In genomic region chr20:17966432-17967312, GRCh38 we compare ENCODE assay signal across 8 cellular contexts. TPM values are rescaled to one million over a fixed set of nuclear protein-coding genes. Genes with fewer than 3 reads are reported as not detected.
A peak's percentile ranks its signal among the peaks of the same experiment; 100 is the strongest.
DNase-seq lines count a peak whose midpoint lies in the region; ATAC-seq and TF ChIP-seq lines count a peak whose summit lies in the region.

No MANE protein-coding gene starts in this region.

- H3K4me3 ChIP-seq in iPS-18c (ENCODE audit: insufficient read depth, low read depth, low read length) (peak overlapping the region; percentile 73), stomach smooth muscle (ENCODE audit: low read length in 2 of 2) (peak overlapping the region; percentile 72 to 93)

- ATAC-seq in omental fat pad (ENCODE audit: low FRiP score), result no peak

- no peaks in the 10 kb centered on the region for H3K9me3 Mint-ChIP-seq in activated naive CD8-positive, alpha-beta T cell treated with anti-CD3 and anti-CD28 coated beads for 36 hours

- H3K27ac ChIP-seq in stomach smooth muscle (ENCODE audit: low read length), result no peak overlapping the region

- H3K4me1 ChIP-seq in stomach smooth muscle (ENCODE audit: control insufficient read depth, insufficient read depth, low read length), result peaks cover 18% of the 10 kb centered on the region

- peak overlapping the region; percentile 91 for H3K4me3 Mint-ChIP-seq in activated naive CD8-positive, alpha-beta T cell treated with anti-CD3 and anti-CD28 coated beads for 36 hours

- H3K27me3 ChIP-seq in stomach smooth muscle (ENCODE audit: control insufficient read depth in 1 of 2, insufficient read depth in 2 of 2, low read length in 2 of 2), result no peaks in the 10 kb centered on the region

- DNase-seq in NCI-H146 (lab: John Stamatoyannopoulos, UW) (peak; percentile 27), NCI-H146 treated with DMSO at 0.1 percent for 48 hours (lab: John Stamatoyannopoulos, UW; ENCODE audit: unreplicated experiment) (no peak), M059J (ENCODE audit: low read depth) (peak; percentile 63), NCI-H1092 treated with DMSO at 0.1 percent for 48 hours (lab: John Stamatoyannopoulos, UW) (no peak), omental fat pad (ENCODE audit: low spot score) (no peak)
- DNase-seq in activated naive CD8-positive, alpha-beta T cell treated with anti-CD3 and anti-CD28 coated beads for 36 hours, result no peak

- TF ChIP-seq CTCF in omental fat pad (IDR thresholded peaks at IDR 0.05), result no peak

- H3K9ac ChIP-seq in stomach smooth muscle (ENCODE audit: low read length in 2 of 2), result peak overlapping the region; percentile 52 to 91

- no peaks in the 10 kb centered on the region for H3K36me3 ChIP-seq in stomach smooth muscle (ENCODE audit: control insufficient read depth in 2 of 2, insufficient read depth in 2 of 2, low read length in 2 of 2)

- H3K27ac Mint-ChIP-seq in activated naive CD8-positive, alpha-beta T cell treated with anti-CD3 and anti-CD28 coated beads for 36 hours, result peak overlapping the region; percentile 94

- H3K9me3 ChIP-seq in iPS-18c (ENCODE audit: control insufficient read depth, insufficient read depth, low read length) (no peaks in the 10 kb centered on the region), stomach smooth muscle (ENCODE audit: control insufficient read depth in 2 of 2, low read length in 2 of 2) (no peaks in the 10 kb centered on the region)

- peaks cover 79% of the 10 kb centered on the region for H3K36me3 Mint-ChIP-seq in activated naive CD8-positive, alpha-beta T cell treated with anti-CD3 and anti-CD28 coated beads for 36 hours

- peaks cover 53% of the 10 kb centered on the region for H3K4me1 Mint-ChIP-seq in activated naive CD8-positive, alpha-beta T cell treated with anti-CD3 and anti-CD28 coated beads for 36 hours

- no peaks in the 10 kb centered on the region for H3K27me3 Mint-ChIP-seq in activated naive CD8-positive, alpha-beta T cell treated with anti-CD3 and anti-CD28 coated beads for 36 hours

RNA-seq across cellular contexts. Expression of gene SNX5, which starts 1.9 kb away (rescaled TPM):
- total RNA-seq in M059J (2014; rRNA removed; shearing (Covaris generic)), result 107 and 165 TPM in 2 replicates
- 100 to 1,000 TPM; 198 to 235 TPM for total RNA-seq in activated naive CD8-positive, alpha-beta T cell treated with anti-CD3 and anti-CD28 coated beads for 36 hours
- total RNA-seq in omental fat pad, result 100 to 1,000 TPM; 101 to 232 (median 110) TPM

RNA-seq across cellular contexts. Expression of gene MGME1, which starts 2.1 kb away (rescaled TPM):
- total RNA-seq in M059J (2014; rRNA removed; shearing (Covaris generic)), result 19.2 and 27.4 TPM in 2 replicates
- total RNA-seq in activated naive CD8-positive, alpha-beta T cell treated with anti-CD3 and anti-CD28 coated beads for 36 hours, result 10 to 100 TPM; 30.1 to 30.9 TPM
- 10 to 100 TPM in 1 of 4 donors, 1 to 10 TPM in 3; 5.8 to 12.3 (median 7.3) TPM for total RNA-seq in omental fat pad

Comparison
In these comparisons a context has a peak if more than half of its experiments do, and no peak if none do; other contexts are left out.
1. DNase-seq: peak in NCI-H146 (single experiment) and M059J (single experiment); none in NCI-H146 treated with DMSO at 0.1 percent for 48 hours (single experiment), activated naive CD8-positive, alpha-beta T cell treated with anti-CD3 and anti-CD28 coated beads for 36 hours (single experiment), NCI-H1092 treated with DMSO at 0.1 percent for 48 hours (single experiment) and omental fat pad (single experiment).